8 cellular contexts compared by ENCODE assay signal in the genomic region with DNA sequence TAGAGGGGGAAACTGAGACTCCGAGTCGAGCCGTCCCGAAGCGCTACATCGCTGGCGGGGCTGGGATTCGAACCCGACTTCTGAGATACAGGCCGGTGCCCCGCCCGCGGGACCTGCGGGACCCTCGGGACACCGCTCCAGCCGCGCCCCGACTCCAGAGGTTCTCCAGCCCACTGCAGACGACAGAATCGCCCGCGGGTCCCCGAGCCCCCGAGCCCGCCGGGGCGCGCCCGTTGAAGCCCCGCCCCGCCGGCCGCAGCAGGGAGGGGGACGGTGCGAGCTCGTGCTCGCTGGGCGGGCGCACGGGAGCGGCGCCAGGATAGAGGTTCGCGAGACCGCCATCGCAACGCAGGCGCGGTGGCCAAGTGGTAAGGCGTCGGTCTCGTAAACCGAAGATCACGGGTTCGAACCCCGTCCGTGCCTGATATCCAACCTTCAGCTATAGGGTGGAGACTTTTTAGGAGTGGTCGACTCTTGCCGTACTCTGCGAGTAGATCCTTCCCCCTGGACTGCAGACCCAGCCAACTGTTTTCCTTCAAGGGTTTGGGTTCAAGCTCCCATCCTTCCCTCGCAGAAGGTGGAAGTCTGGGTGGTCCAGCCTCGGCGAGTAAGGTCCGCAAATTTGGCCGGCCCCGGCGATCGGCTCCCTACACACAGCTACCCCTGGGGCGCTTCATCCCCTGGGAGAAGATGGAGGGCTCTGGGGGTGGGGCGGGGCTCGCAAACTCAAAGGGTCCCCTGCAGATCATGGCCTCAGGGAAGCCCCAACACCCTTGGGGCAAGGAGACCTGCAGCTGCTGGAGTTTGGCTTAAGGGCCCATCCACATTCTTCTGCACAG.
DNase-seq lines count a peak whose midpoint lies in the region; ATAC-seq, FAIRE-seq and TF ChIP-seq lines count a peak whose summit lies in the region.

No MANE protein-coding gene starts in this region.

- TF ChIP-seq RAD21 in H1 (IDR thresholded peaks at IDR 0.05 in 1 of 2, conservative IDR thresholded peaks at IDR 0.05 in 1 of 2; ENCODE audit: low read depth in 2 of 2, low read length in 2 of 2): no peak

- H2BK5ac ChIP-seq in H1 (ENCODE audit: low read depth, low read length) (peak overlapping the region; percentile 35; the same call in 1 of the 2 replicates), mesendoderm (ENCODE audit: low read length) (no peak overlapping the region)

- H3K18ac ChIP-seq in H1 (ENCODE audit: extremely low read depth, low read length): 0 out of 2 replicates have a peak overlapping the region, but pooled peaks have one; percentile 57
- H3K18ac ChIP-seq in mesendoderm (ENCODE audit: low read length): peak overlapping the region; percentile 76

- no peak for FAIRE-seq in H1 (lab: Jason Lieb, UNC)

- H2BK120ac ChIP-seq in H1 (replicated peaks; ENCODE audit: low read depth, low read length) (no peak overlapping the region), mesendoderm (ENCODE audit: low read depth, low read length) (no peak overlapping the region)

- H3K23ac ChIP-seq in H1 (ENCODE audit: insufficient read length): no peak overlapping the region
- H3K23ac ChIP-seq in mesendoderm (ENCODE audit: low read length): no peak overlapping the region

- no peaks in the 10 kb centered on the region for H3K79me1 ChIP-seq in H1 (ENCODE audit: low read depth, low read length)
- H3K79me1 ChIP-seq in mesendoderm (ENCODE audit: low read length): no peaks in the 10 kb centered on the region

- H4K5ac ChIP-seq in H1 (ENCODE audit: insufficient read length, low read depth, low read length): no peak overlapping the region
- no peak overlapping the region for H4K5ac ChIP-seq in mesendoderm (ENCODE audit: low read length)

- no peak overlapping the region for H2BK15ac ChIP-seq in H1 (ENCODE audit: low read length)
- no peak overlapping the region for H2BK15ac ChIP-seq in mesendoderm (replicated peaks; ENCODE audit: low read depth)

- no peaks in the 10 kb centered on the region for H3K9me3 ChIP-seq in H1 (ENCODE audit: insufficient read depth in 2 of 2, low read depth in 1 of 2, low read length in 1 of 2)

- no peaks in the 10 kb centered on the region for H4K20me1 ChIP-seq in H1 (replicated peaks in 1 of 2; ENCODE audit: control insufficient read depth in 1 of 2, insufficient read depth in 2 of 2, low read length in 2 of 2)

- no peak overlapping the region for H3K4ac ChIP-seq in H1 (replicated peaks; ENCODE audit: insufficient read length, low read depth, low read length)
- H3K4ac ChIP-seq in mesendoderm (ENCODE audit: low read depth, low read length): no peak overlapping the region

- H4K91ac ChIP-seq in H1 (replicated peaks; ENCODE audit: insufficient read length, low read length): no peak overlapping the region

- no peak overlapping the region for H2BK12ac ChIP-seq in H1 (ENCODE audit: low read depth, low read length)

- CTCF ChIA-PET in H1 (lab: Charles Lee; ENCODE audit: partially characterized antibody): interaction anchor here (0.6 to 3.1 kb wide), 14 partner anchors 12 to 579 kb away, joined by 3 to 27 read pairs (median 4); a partner anchor contains a TSS

- no peak overlapping the region for H2BK20ac ChIP-seq in H1 (ENCODE audit: low read length)

- no peak for TF ChIP-seq CTCF in H1 (IDR thresholded peaks at IDR 0.05; ENCODE audit: control extremely low read depth in 1 of 3, insufficient read depth in 1 of 3, low read depth in 1 of 3, low read length in 3 of 3)

- H3K27me3 ChIP-seq in H1 (replicated peaks in 1 of 4; ENCODE audit: control insufficient read depth in 3 of 4, extremely low read depth in 1 of 4, insufficient read depth in 3 of 4, low read length in 3 of 4) (no peaks in the 10 kb centered on the region), mesendoderm (ENCODE audit: insufficient read depth, low read length, poor library complexity) (no peaks in the 10 kb centered on the region)

- ATAC-seq in GM21360 (IDR thresholded peaks at IDR 0.05; ENCODE audit: unreplicated experiment): peak; percentile 73

- 1% methylated on average over 40 of the region's 72 CpGs; no CpG with 5 or more reads in 1 of the 2 experiments for WGBS in H1 (ENCODE audit: extremely low coverage in 1 of 2, insufficient coverage in 1 of 2, insufficient read length in 1 of 2, insufficient replicate concordance in 2 of 2, low coverage in 1 of 2, low lambda C conversion rate in 2 of 2, missing lambda C conversion rate in 1 of 2), 2 experiments
- WGBS in mesendoderm (ENCODE audit: extremely low coverage, insufficient coverage, low lambda C conversion rate): no CpG with 5 or more reads among the region's 72 CpGs

- H3K4me3 ChIP-seq in H1 (ENCODE audit: extremely low read depth in 1 of 4, insufficient read depth in 2 of 4, low read depth in 3 of 4, low read length in 4 of 4): peak overlapping the region; percentile 65 to 92 (median 72)
- peak overlapping the region; percentile 42 for H3K4me3 ChIP-seq in mesendoderm (ENCODE audit: low read length)

- H3K56ac ChIP-seq in H1 (replicated peaks; ENCODE audit: insufficient read length, low read depth, low read length) (no peak overlapping the region), mesendoderm (ENCODE audit: low read length) (peak overlapping the region; percentile 80)

- no peak; a peak in 1 of 3 replicates for TF ChIP-seq EP300 in H1 (IDR thresholded peaks at IDR 0.05; ENCODE audit: borderline replicate concordance in 1 of 2, low read depth in 2 of 2, low read length in 2 of 2)

- peak overlapping the region; percentile 41 for H4K8ac ChIP-seq in H1 (ENCODE audit: extremely low read depth, insufficient read depth, low read length)
- H4K8ac ChIP-seq in mesendoderm (ENCODE audit: low read depth, low read length): no peak overlapping the region

- H2AK5ac ChIP-seq in H1 (ENCODE audit: low read depth, low read length) (no peak overlapping the region), mesendoderm (ENCODE audit: low read length) (no peak overlapping the region)

- H3K4me2 ChIP-seq in H1 (ENCODE audit: insufficient read depth in 1 of 2, low read depth in 2 of 2, low read length in 2 of 2) (peak overlapping the region; percentile 77 to 86), mesendoderm (ENCODE audit: low read length) (peak overlapping the region; percentile 36)

- H3K27ac ChIP-seq in H1 (ENCODE audit: low read depth, low read length) (no peak overlapping the region), mesendoderm (ENCODE audit: low read depth, low read length) (no peak overlapping the region)

- peaks cover 2 to 17% (median 11%) of the 10 kb centered on the region in 4 experiments for H3K4me1 ChIP-seq in H1 (replicated peaks in 1 of 4; ENCODE audit: control insufficient read depth in 3 of 4, insufficient read depth in 4 of 4, low read length in 3 of 4)
- no peaks in the 10 kb centered on the region for H3K4me1 ChIP-seq in mesendoderm (ENCODE audit: control insufficient read depth, low read depth, low read length)

- H3K9ac ChIP-seq in H1 (replicated peaks in 1 of 4; ENCODE audit: extremely low read depth in 1 of 4, low read depth in 3 of 4, low read length in 3 of 4) (peak overlapping the region in 2 of 4 experiments; percentile 48 to 58; a peak in 3 of 7 replicates), mesendoderm (ENCODE audit: low read length) (peak overlapping the region; percentile 50)

- H3K14ac ChIP-seq in H1 (ENCODE audit: insufficient read length): no peak overlapping the region

- TF ChIP-seq POLR2A in H1 (IDR thresholded peaks at IDR 0.05; ENCODE audit: control extremely low read depth in 1 of 2, low read depth in 2 of 2, low read length in 2 of 2): no peak

- peak; percentile 89 for DNase-seq in COLO668 (lab: John Stamatoyannopoulos, UW; ENCODE audit: unreplicated experiment)
- DNase-seq in HT1080 (ENCODE audit: low read depth): peak; percentile 98
- peak; percentile 83 to 84 for DNase-seq in NOMO-1 (lab: John Stamatoyannopoulos, UW; ENCODE audit: unreplicated experiment in 2 of 2)
- DNase-seq in activated CD8-positive, alpha-beta memory T cell treated with anti-CD3 and anti-CD28 coated beads for 48 hours (ENCODE audit: low read depth in 2 of 3, low spot score in 2 of 3): peak; percentile 92 to 100 (median 100)
- DNase-seq in H1 (ENCODE audit: low read depth in 1 of 2, low spot score in 2 of 2): peak; percentile 87 to 100
- peak; percentile 98 for DNase-seq in mesendoderm
- peak; percentile 80 for DNase-seq in stimulated activated CD8-positive, alpha-beta memory T cell treated with anti-CD3 and anti-CD28 coated beads, Interleukin-12 subunit alpha, Interleukin-12 subunit beta, amount 100 ng/mL, for 24 hours (ENCODE audit: extremely low read depth)

- H2AFZ ChIP-seq in H1 (ENCODE audit: low read length): no peak overlapping the region

- H3K23me2 ChIP-seq in H1 (ENCODE audit: low read depth, low read length): peaks cover 9% of the 10 kb centered on the region; the same call in 1 of the 2 replicates

- H3K36me3 ChIP-seq in H1 (ENCODE audit: control insufficient read depth in 2 of 4, insufficient read depth in 4 of 4, low read length in 3 of 4) (no peaks in the 10 kb centered on the region), mesendoderm (ENCODE audit: control insufficient read depth, insufficient read depth, low read length) (no peaks in the 10 kb centered on the region)

- POLR2A ChIA-PET in H1 (lab: Charles Lee; ENCODE audit: partially characterized antibody): interaction anchor here (0.7 to 2.5 kb wide), 16 partner anchors 8 to 399 kb away, joined by 3 to 9 read pairs (median 4); a partner anchor contains a TSS

- no peaks in the 10 kb centered on the region for H3K79me2 ChIP-seq in H1 (ENCODE audit: control insufficient read depth in 1 of 2, insufficient read depth in 2 of 2, low read length in 2 of 2)
- no peaks in the 10 kb centered on the region for H3K79me2 ChIP-seq in mesendoderm (ENCODE audit: control insufficient read depth, insufficient read depth, low read length)

TF ChIP-seq in H1, 55 proteins besides CTCF, POLR2A, EP300 and RAD21 (continues in another document):
- TF ChIP-seq SIRT6 (IDR thresholded peaks at IDR 0.05; ENCODE audit: low read length): no peak
- peak; percentile 57; the same call in 1 of the 2 replicates for TF ChIP-seq NRF1 (IDR thresholded peaks at IDR 0.05; ENCODE audit: low read depth, low read length)
- TF ChIP-seq ASH2L (IDR thresholded peaks at IDR 0.05; ENCODE audit: low read length): peak; percentile 100
- 0 out of 2 replicates have a peak, but pooled peaks have one; percentile 39 for TF ChIP-seq TAF1 (IDR thresholded peaks at IDR 0.05; ENCODE audit: low read depth, low read length)
- 0 out of 2 replicates have a peak, but pooled peaks have one; percentile 17 for TF ChIP-seq TCF12 (IDR thresholded peaks at IDR 0.05; ENCODE audit: low read depth, low read length)
- TF ChIP-seq EGR1 (IDR thresholded peaks at IDR 0.05; ENCODE audit: borderline replicate concordance, low read depth, low read length): peak; percentile 47; the same call in 1 of the 2 replicates
- TF ChIP-seq YY1 (IDR thresholded peaks at IDR 0.05; ENCODE audit: low read depth, low read length): 0 out of 2 replicates have a peak, but pooled peaks have one; percentile 4
- TF ChIP-seq SP2 (IDR thresholded peaks at IDR 0.05; ENCODE audit: low read length): no peak
- no peak for TF ChIP-seq GTF2F1 (IDR thresholded peaks at IDR 0.05; ENCODE audit: borderline replicate concordance, low read depth, low read length)
- TF ChIP-seq RBBP5 (IDR thresholded peaks at IDR 0.05; ENCODE audit: borderline replicate concordance, low read depth, low read length): peak; percentile 100
- 0 out of 2 replicates have a peak, but pooled peaks have one; percentile 58 for TF ChIP-seq CREB1 (IDR thresholded peaks at IDR 0.05)
